In the genomic region with DNA sequence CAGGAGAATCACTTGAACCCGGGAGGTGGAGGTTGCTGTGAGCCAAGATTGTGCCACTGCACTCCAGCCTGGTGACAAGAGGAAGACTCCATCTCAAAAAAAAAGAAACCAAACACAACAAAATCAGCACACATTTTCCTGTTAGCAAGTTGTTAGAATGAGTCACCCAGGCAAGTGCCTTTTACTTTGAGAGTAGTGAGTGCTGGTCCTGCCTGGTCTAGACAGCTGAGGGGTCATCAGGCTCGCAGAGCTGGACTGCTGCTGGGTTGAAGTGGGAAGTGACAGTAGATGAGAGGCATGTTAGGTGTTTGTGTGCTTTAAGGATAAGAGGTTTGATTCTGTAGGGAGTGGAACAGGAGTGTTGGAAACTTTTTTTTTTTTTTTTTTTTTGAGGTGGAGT, we compare ENCODE assay signal across 12 cellular contexts. TPM values are rescaled to one million over a fixed set of nuclear protein-coding genes. Genes with fewer than 3 reads are reported as not detected.
DNase-seq lines count a peak whose midpoint lies in the region; ATAC-seq and TF ChIP-seq lines count a peak whose summit lies in the region.
"Had no signal": no experiment of that assay in that cellular context is flagged by ENCODE, and none has a peak within 500 bp of the region (broad histone marks: within the 10 kb centered on the region; RNA-seq: fewer than 3 reads in every experiment).

No MANE protein-coding gene starts in this region.

- H3K9me3 ChIP-seq in heart right ventricle (no peaks in the 10 kb centered on the region), upper lobe of left lung (no peaks in the 10 kb centered on the region), gastrocnemius medialis (no peaks in the 10 kb centered on the region)
- H3K9me3 ChIP-seq: BE2C had no signal

- peak in 3 of 8 donors; percentile 23 to 46 (median 44) for ATAC-seq in heart right ventricle
- ATAC-seq in activated T-helper 17 cell treated with anti-CD3 and anti-CD28 coated beads, Interleukin-2, amount 50 U/mL, for 72 hours (replicated peaks), result peak; percentile 27
- peak; percentile 60 to 89 for ATAC-seq in upper lobe of left lung (ENCODE audit: low FRiP score in 2 of 2)
- ATAC-seq in gastrocnemius medialis, result no peak
- no peak for ATAC-seq in GM18502 (IDR thresholded peaks at IDR 0.05; ENCODE audit: poor library complexity, unreplicated experiment)

- no peaks in the 10 kb centered on the region for H3K27me3 Mint-ChIP-seq in activated T-helper 17 cell treated with anti-CD3 and anti-CD28 coated beads, Interleukin-2, amount 50 U/mL, for 72 hours

- 74 to 79% methylated on average over 2 of the region's 2 CpGs for WGBS in heart right ventricle, 2 donors
- 69 to 78% methylated on average over 2 of the region's 2 CpGs for WGBS in upper lobe of left lung, 2 donors

- peaks cover 0 to 99% (median 63%) of the 10 kb centered on the region in 9 donors for H3K36me3 ChIP-seq in heart right ventricle
- peaks cover 7 to 94% (median 44%) of the 10 kb centered on the region in 4 donors for H3K36me3 ChIP-seq in upper lobe of left lung
- H3K36me3 ChIP-seq in gastrocnemius medialis, result peaks cover 0 to 74% of the 10 kb centered on the region in 2 donors

- H3K27ac Mint-ChIP-seq in activated T-helper 17 cell treated with anti-CD3 and anti-CD28 coated beads, Interleukin-2, amount 50 U/mL, for 72 hours, result peak overlapping the region; percentile 80

- TF ChIP-seq POLR2A in upper lobe of left lung (IDR thresholded peaks at IDR 0.05) (no peak), gastrocnemius medialis (IDR thresholded peaks at IDR 0.05) (no peak)

- H3K27ac ChIP-seq in heart right ventricle (peak overlapping the region in 6 of 10 donors; percentile 13 to 70 (median 43)), upper lobe of left lung (peak overlapping the region in 2 of 4 donors; percentile 27 to 37), gastrocnemius medialis (peak overlapping the region in 1 of 4 donors; percentile 7)

- peak in 1 of 4 donors; percentile 33 for TF ChIP-seq EP300 in upper lobe of left lung (IDR thresholded peaks at IDR 0.05)

- intact Hi-C loops in heart right ventricle (cut with DNase I), result no loop called here
- intact Hi-C loops in cardiac septum (cut with DNase I), result no loop called here
- intact Hi-C loops in gastrocnemius medialis (cut with DNase I; ENCODE audit: low total_unique reads), result no loop called here

- H3K36me3 Mint-ChIP-seq in activated T-helper 17 cell treated with anti-CD3 and anti-CD28 coated beads, Interleukin-2, amount 50 U/mL, for 72 hours (ENCODE audit: low read depth), result peaks cover 98% of the 10 kb centered on the region

- no peak for DNase-seq in heart right ventricle
- DNase-seq in cardiac septum (ENCODE audit: low spot score), result no peak
- peak; percentile 45 for DNase-seq in glomerular endothelial cell (ENCODE audit: extremely low read depth, low read depth, low spot score)
- DNase-seq in upper lobe of left lung, result peak in 1 of 2 donors; percentile 86
- DNase-seq in gastrocnemius medialis, result no peak
- DNase-seq in iPS-NIHi7 (ENCODE audit: extremely low spot score), result no peak
- DNase-seq: BE2C; KG1; kidney; stimulated activated CD4-positive, alpha-beta T cell treated with anti-CD3 and anti-CD28 coated beads, Interleukin-12 subunit alpha, Interleukin-12 subunit beta, amount 100 ng/mL, for 4 hours had no signal

- H3K27me3 ChIP-seq in heart right ventricle (no peaks in the 10 kb centered on the region), upper lobe of left lung (no peaks in the 10 kb centered on the region), gastrocnemius medialis (no peaks in the 10 kb centered on the region)
- H3K27me3 ChIP-seq: BE2C had no signal

- TF ChIP-seq CTCF in heart right ventricle (IDR thresholded peaks at IDR 0.05) (no peak), upper lobe of left lung (IDR thresholded peaks at IDR 0.05) (no peak), gastrocnemius medialis (IDR thresholded peaks at IDR 0.05 in 4 of 5, conservative IDR thresholded peaks at IDR 0.05 in 1 of 5) (no peak)

- H3K4me1 ChIP-seq in heart right ventricle, result peaks cover 0 to 14% (median 0%) of the 10 kb centered on the region in 9 donors
- peaks cover 0 to 10% (median 0%) of the 10 kb centered on the region in 4 donors for H3K4me1 ChIP-seq in upper lobe of left lung
- H3K4me1 ChIP-seq in gastrocnemius medialis, result peaks cover 4 to 9% of the 10 kb centered on the region in 2 donors
- H3K4me1 ChIP-seq: BE2C had no signal

- H3K4me1 Mint-ChIP-seq in activated T-helper 17 cell treated with anti-CD3 and anti-CD28 coated beads, Interleukin-2, amount 50 U/mL, for 72 hours, result peaks cover 14% of the 10 kb centered on the region

- H3K4me3 ChIP-seq in heart right ventricle, result no peak overlapping the region
- H3K4me3 ChIP-seq in upper lobe of left lung, result no peak overlapping the region
- no peak overlapping the region for H3K4me3 ChIP-seq in gastrocnemius medialis

- peak overlapping the region; percentile 7 for H3K4me3 Mint-ChIP-seq in activated T-helper 17 cell treated with anti-CD3 and anti-CD28 coated beads, Interleukin-2, amount 50 U/mL, for 72 hours

- no peaks in the 10 kb centered on the region for H3K9me3 Mint-ChIP-seq in activated T-helper 17 cell treated with anti-CD3 and anti-CD28 coated beads, Interleukin-2, amount 50 U/mL, for 72 hours

- in situ Hi-C loops in gastrocnemius medialis (cut with MboI; ENCODE audit: low sequenced_read_pairs in 4 of 4), result no loop called here

RNA-seq across cellular contexts. Expression of gene GNPAT, which starts 31.9 kb away (rescaled TPM):
- total RNA-seq in heart right ventricle (10 to 100 TPM; 49.0 to 74.0 (median 51.8) TPM), cardiac septum (49.0 TPM), glomerular endothelial cell (40.5 and 41.7 TPM in 2 replicates), upper lobe of left lung (10 to 100 TPM; 14.0 to 65.0 (median 30.5) TPM), gastrocnemius medialis (100 to 1,000 TPM in 2 of 4 donors, 10 to 100 TPM in 2; 95.1 to 128 (median 104) TPM)
- 10 to 100 TPM; 40.3 to 53.9 TPM for polyA plus RNA-seq in heart right ventricle
- 10 to 100 TPM; 41.9 to 52.9 TPM for total RNA-seq in activated T-helper 17 cell treated with anti-CD3 and anti-CD28 coated beads, Interleukin-2, amount 50 U/mL, for 72 hours

Comparison
In these comparisons a context has a peak if more than half of its experiments do, and no peak if none do; other contexts are left out.
1. ATAC-seq: peak in activated T-helper 17 cell treated with anti-CD3 and anti-CD28 coated beads, Interleukin-2, amount 50 U/mL, for 72 hours (single experiment) and upper lobe of left lung (2 of 2); none in gastrocnemius medialis (0 of 2) and GM18502 (single experiment).